Comparison of ENCODE assay signal across 8 cellular contexts in the genomic region with DNA sequence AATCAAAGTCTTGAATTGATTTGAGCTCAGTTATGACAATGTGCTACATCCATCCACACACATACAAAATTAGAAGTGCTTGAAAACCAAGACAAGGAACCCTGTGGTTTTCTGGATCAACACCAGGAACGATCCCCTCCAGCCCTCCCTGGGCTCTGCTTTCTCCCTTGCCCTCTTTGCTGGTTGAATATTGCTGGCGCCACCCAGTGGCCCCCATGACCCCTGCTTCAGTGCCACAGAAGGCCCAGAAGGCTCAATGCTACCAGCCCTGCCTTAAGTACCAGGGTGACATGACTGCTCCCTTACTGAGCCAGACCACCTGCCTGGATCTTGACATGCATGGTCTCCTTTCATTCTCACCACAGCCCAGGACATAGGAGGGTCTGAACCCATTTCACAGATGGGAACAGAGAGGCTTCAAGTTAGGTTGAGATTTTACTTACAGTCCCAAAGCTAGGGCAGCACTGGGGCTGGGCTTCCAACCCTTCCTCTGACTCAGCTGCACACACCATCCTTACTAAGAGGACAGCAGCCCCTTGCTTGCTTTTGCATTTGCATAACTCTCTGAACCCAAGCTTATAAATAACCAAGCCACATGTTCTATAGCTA. TPM values are rescaled to one million over a fixed set of nuclear protein-coding genes. Genes with fewer than 3 reads are reported as not detected.
DNase-seq lines count a peak whose midpoint lies in the region; ATAC-seq and TF ChIP-seq lines count a peak whose summit lies in the region.

No MANE protein-coding gene starts in this region.

- H3K36me3 ChIP-seq in OCI-LY1 (ENCODE audit: insufficient read depth, low read length) (no peaks in the 10 kb centered on the region), adrenal gland (replicated peaks in 1 of 2) (no peaks in the 10 kb centered on the region)

- TF ChIP-seq POLR2A in adrenal gland (IDR thresholded peaks at IDR 0.05): no peak

- H3K4me3 ChIP-seq in OCI-LY1 (ENCODE audit: low read depth, low read length, poor library complexity, severe bottlenecking): no peak overlapping the region
- H3K4me3 ChIP-seq in adrenal gland: no peak overlapping the region

- H3K9ac ChIP-seq in OCI-LY1 (ENCODE audit: low read length): no peak overlapping the region

- no peaks in the 10 kb centered on the region for H3K79me2 ChIP-seq in OCI-LY1 (ENCODE audit: insufficient read depth, low read length)

- intact Hi-C loops in adrenal gland (cut with DNase I): loop anchor here in 1 of 2 donors (2.0 to 5.0 kb wide), 2 partner anchors 119 to 176 kb away; no protein-coding TSS in a partner anchor

- no peaks in the 10 kb centered on the region for H3F3A ChIP-seq in OCI-LY1 (ENCODE audit: insufficient read depth, low read length)

- no peaks in the 10 kb centered on the region for H3K9me3 ChIP-seq in OCI-LY1 (ENCODE audit: low read length)
- H3K9me3 ChIP-seq in adrenal gland (replicated peaks in 1 of 3): no peaks in the 10 kb centered on the region

- H3K27me3 ChIP-seq in OCI-LY1 (ENCODE audit: insufficient read depth, low read length) (no peaks in the 10 kb centered on the region), adrenal gland (no peaks in the 10 kb centered on the region)

- H3K9me2 ChIP-seq in OCI-LY1 (ENCODE audit: low read depth, low read length): no peaks in the 10 kb centered on the region

- ATAC-seq in GM21447 (IDR thresholded peaks at IDR 0.05; ENCODE audit: unreplicated experiment): peak; percentile 84
- peak; percentile 90 for ATAC-seq in HG03521 (IDR thresholded peaks at IDR 0.05; ENCODE audit: unreplicated experiment)

- no peak overlapping the region for H2AFZ ChIP-seq in OCI-LY1 (ENCODE audit: low read length)

- H3K4me2 ChIP-seq in OCI-LY1 (ENCODE audit: low read length): no peak overlapping the region

- peak; percentile 79 for TF ChIP-seq CTCF in OCI-LY1 (IDR thresholded peaks at IDR 0.05; ENCODE audit: low read length)
- peak in 5 of 6 experiments; percentile 13 to 44 (median 29) for TF ChIP-seq CTCF in adrenal gland (IDR thresholded peaks at IDR 0.05)

- no peak overlapping the region for H3K27ac ChIP-seq in OCI-LY1 (ENCODE audit: low read depth, low read length, poor library complexity, severe bottlenecking)
- no peak overlapping the region for H3K27ac ChIP-seq in adrenal gland

- peak; percentile 48 to 67 for DNase-seq in NOMO-1 (lab: John Stamatoyannopoulos, UW; ENCODE audit: unreplicated experiment in 2 of 2)
- no peak for DNase-seq in NOMO-1 treated with dmso at 0.1 percent for 144 hours (lab: John Stamatoyannopoulos, UW; ENCODE audit: unreplicated experiment)
- DNase-seq in adrenal gland: peak in 6 of 7 donors; percentile 25 to 68 (median 45)
- DNase-seq in iPS-NIHi11 (ENCODE audit: low spot score): peak; percentile 78
- DNase-seq in stimulated activated CD8-positive, alpha-beta memory T cell treated with anti-CD3 and anti-CD28 coated beads, Interleukin-2, amount 100 ng/mL, for 48 hours (ENCODE audit: low read depth in 2 of 2): peak; percentile 19 to 27

- no peaks in the 10 kb centered on the region for H4K20me1 ChIP-seq in OCI-LY1 (ENCODE audit: insufficient read depth, low read length)

- 20 to 30% (median 21%) methylated on average over 2 of the region's 2 CpGs for WGBS in adrenal gland, 4 donors

- H3K4me1 ChIP-seq in OCI-LY1 (ENCODE audit: insufficient read depth, low read length, severe bottlenecking) (no peaks in the 10 kb centered on the region), adrenal gland (replicated peaks in 1 of 2) (no peaks in the 10 kb centered on the region)

RNA-seq across cellular contexts. Expression of a gene that starts 15.0 kb away (rescaled TPM):
- total RNA-seq in adrenal gland: 1 to 10 TPM in 1 of 8 donors, under 1 TPM in 2, not detected in 5; 0.15 to 2.8 (median 0.91) TPM
- polyA plus RNA-seq in adrenal gland: under 1 TPM; 0.10 to 0.24 (median 0.18) TPM
